ENCODE assay signal across 16 cellular contexts in the genomic region with DNA sequence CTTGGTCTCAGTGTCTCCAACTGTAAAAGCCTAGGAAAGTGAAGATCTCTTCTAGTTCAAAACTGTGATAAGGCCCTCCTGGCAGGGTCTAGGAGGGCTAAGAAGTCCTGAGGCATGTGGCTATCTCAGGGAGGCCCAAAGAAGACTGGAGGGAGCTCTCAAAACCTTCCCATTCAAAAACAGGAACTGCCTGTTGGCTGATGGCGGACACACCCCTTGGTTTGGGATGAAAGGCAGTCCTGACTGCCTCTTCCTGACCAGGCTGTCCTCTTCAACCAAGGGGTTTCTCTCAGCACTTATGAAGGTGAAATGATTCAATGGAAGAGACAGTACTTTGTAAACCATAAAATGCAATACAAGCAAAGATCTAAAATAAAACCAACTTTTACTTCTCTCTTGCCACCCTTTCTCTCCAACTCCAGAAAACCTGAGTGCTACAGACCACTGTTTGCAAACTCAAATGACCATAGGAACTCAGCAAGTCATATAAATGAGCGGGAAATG. TPM values are rescaled to one million over a fixed set of nuclear protein-coding genes. Genes with fewer than 3 reads are reported as not detected.
DNase-seq lines count a peak whose midpoint lies in the region; ATAC-seq and TF ChIP-seq lines count a peak whose summit lies in the region.
"Had no signal": no experiment of that assay in that cellular context is flagged by ENCODE, and none has a peak within 500 bp of the region (broad histone marks: within the 10 kb centered on the region; RNA-seq: fewer than 3 reads in every experiment).

No MANE protein-coding gene starts in this region.

- DNase-seq in T-helper 2 cell treated with Interferon-gamma antibody and Interleukin-4, amounts not matched to agents 5 μg/mL and 100 μg/mL, for 36 hours (ENCODE audit: low spot score), result no peak
- no peak for DNase-seq in T-helper 2 cell
- no peak for DNase-seq in DND-41
- DNase-seq in activated T-helper 2 cell treated with anti-CD3 and anti-CD28 coated beads, Interferon-gamma antibody, Interleukin-2, Interleukin-4, amounts not matched to agents 10 μg/mL and 5 μg/mL and 100 μg/mL, durations not matched to agents 14 hours and 24 hours and 36 hours (ENCODE audit: low spot score), result no peak
- DNase-seq in natural killer cell, result no peak
- DNase-seq in DMS53 treated with DMSO at 0.1 percent for 48 hours (lab: John Stamatoyannopoulos, UW; ENCODE audit: unreplicated experiment), result no peak
- DNase-seq: amygdala, cortex of kidney, mammary epithelial cell, NCI-H1105 treated with DMSO at 0.1 percent for 48 hours, NCI-H226, PC-3 had no signal

- H3K79me2 ChIP-seq in DND-41 (ENCODE audit: insufficient read depth, low read length), result peaks cover 54% of the 10 kb centered on the region

- H3K4me2 ChIP-seq in DND-41 (ENCODE audit: insufficient read depth, low read length), result no peak overlapping the region
- H3K4me2 ChIP-seq: smooth muscle cell had no signal

- no peak overlapping the region for H3K9ac ChIP-seq in DND-41 (ENCODE audit: low read depth, low read length)

- no peaks in the 10 kb centered on the region for H3K27me3 ChIP-seq in DND-41 (ENCODE audit: insufficient read depth, low read length, poor library complexity)

- ATAC-seq in DND-41 (ENCODE audit: insufficient read depth, low read depth) (no peak), natural killer cell (no peak), HG03139 (IDR thresholded peaks at IDR 0.05; ENCODE audit: unreplicated experiment) (no peak), GM18858 (IDR thresholded peaks at IDR 0.05; ENCODE audit: unreplicated experiment) (no peak)
- ATAC-seq: PC-3 had no signal

- H3K4me1 Mint-ChIP-seq in T-helper 2 cell treated with Interferon-gamma antibody and Interleukin-4, amounts not matched to agents 5 μg/mL and 100 μg/mL, for 36 hours (ENCODE audit: low read depth), result peaks cover 50% of the 10 kb centered on the region
- H3K4me1 Mint-ChIP-seq in activated T-helper 2 cell treated with anti-CD3 and anti-CD28 coated beads, Interferon-gamma antibody, Interleukin-2, Interleukin-4, amounts not matched to agents 10 μg/mL and 5 μg/mL and 100 μg/mL, durations not matched to agents 14 hours and 24 hours and 36 hours (ENCODE audit: low read depth), result peaks cover 45% of the 10 kb centered on the region
- peaks cover 28 to 36% of the 10 kb centered on the region in 2 donors for H3K4me1 Mint-ChIP-seq in natural killer cell

- H3K4me3 Mint-ChIP-seq in T-helper 2 cell treated with Interferon-gamma antibody and Interleukin-4, amounts not matched to agents 5 μg/mL and 100 μg/mL, for 36 hours, result peak overlapping the region; percentile 70
- H3K4me3 Mint-ChIP-seq in activated T-helper 2 cell treated with anti-CD3 and anti-CD28 coated beads, Interferon-gamma antibody, Interleukin-2, Interleukin-4, amounts not matched to agents 10 μg/mL and 5 μg/mL and 100 μg/mL, durations not matched to agents 14 hours and 24 hours and 36 hours (ENCODE audit: low read depth), result peak overlapping the region; percentile 8
- H3K4me3 Mint-ChIP-seq in natural killer cell, result no peak overlapping the region

- H3K36me3 Mint-ChIP-seq in T-helper 2 cell treated with Interferon-gamma antibody and Interleukin-4, amounts not matched to agents 5 μg/mL and 100 μg/mL, for 36 hours (ENCODE audit: low read depth), result peaks cover 33% of the 10 kb centered on the region
- H3K36me3 Mint-ChIP-seq in activated T-helper 2 cell treated with anti-CD3 and anti-CD28 coated beads, Interferon-gamma antibody, Interleukin-2, Interleukin-4, amounts not matched to agents 10 μg/mL and 5 μg/mL and 100 μg/mL, durations not matched to agents 14 hours and 24 hours and 36 hours (ENCODE audit: low read depth), result peaks cover 36% of the 10 kb centered on the region
- no peaks in the 10 kb centered on the region for H3K36me3 Mint-ChIP-seq in natural killer cell

- H3K9me3 Mint-ChIP-seq in T-helper 2 cell treated with Interferon-gamma antibody and Interleukin-4, amounts not matched to agents 5 μg/mL and 100 μg/mL, for 36 hours, result no peaks in the 10 kb centered on the region
- H3K9me3 Mint-ChIP-seq in activated T-helper 2 cell treated with anti-CD3 and anti-CD28 coated beads, Interferon-gamma antibody, Interleukin-2, Interleukin-4, amounts not matched to agents 10 μg/mL and 5 μg/mL and 100 μg/mL, durations not matched to agents 14 hours and 24 hours and 36 hours, result no peaks in the 10 kb centered on the region
- no peaks in the 10 kb centered on the region for H3K9me3 Mint-ChIP-seq in natural killer cell

- no peaks in the 10 kb centered on the region for H3K27me3 Mint-ChIP-seq in T-helper 2 cell treated with Interferon-gamma antibody and Interleukin-4, amounts not matched to agents 5 μg/mL and 100 μg/mL, for 36 hours (ENCODE audit: low read depth)
- H3K27me3 Mint-ChIP-seq in activated T-helper 2 cell treated with anti-CD3 and anti-CD28 coated beads, Interferon-gamma antibody, Interleukin-2, Interleukin-4, amounts not matched to agents 10 μg/mL and 5 μg/mL and 100 μg/mL, durations not matched to agents 14 hours and 24 hours and 36 hours (ENCODE audit: low read depth), result no peaks in the 10 kb centered on the region
- no peaks in the 10 kb centered on the region for H3K27me3 Mint-ChIP-seq in natural killer cell (ENCODE audit: low read depth in 2 of 2)

- no peak overlapping the region for H3K4me3 ChIP-seq in DND-41 (ENCODE audit: low read depth in 1 of 2, low read length in 2 of 2)
- H3K4me3 ChIP-seq: smooth muscle cell, thoracic aorta had no signal

- no peaks in the 10 kb centered on the region for H3K9me3 ChIP-seq in DND-41 (ENCODE audit: insufficient read depth, low read length, severe bottlenecking)
- H3K9me3 ChIP-seq: thoracic aorta had no signal

- peaks cover 10% of the 10 kb centered on the region; the same call in 1 of the 2 replicates for H4K20me1 ChIP-seq in DND-41 (ENCODE audit: insufficient read depth, low read length)

- H2AFZ ChIP-seq in DND-41 (ENCODE audit: low read depth, low read length), result no peak overlapping the region

- TF ChIP-seq CTCF in DND-41 (IDR thresholded peaks at IDR 0.05; ENCODE audit: borderline replicate concordance, extremely low read depth, low read length, poor library complexity, severe bottlenecking) (no peak), natural killer cell (IDR thresholded peaks at IDR 0.05) (no peak)

- 0 out of 2 replicates have a peak overlapping the region, but pooled peaks have one; percentile 4 for H3K27ac ChIP-seq in DND-41 (ENCODE audit: low read length)
- H3K27ac ChIP-seq: thoracic aorta had no signal

- intact Hi-C loops in activated T-helper 2 cell treated with anti-CD3 and anti-CD28 coated beads, Interferon-gamma antibody, Interleukin-2, Interleukin-4, amounts not matched to agents 10 μg/mL and 5 μg/mL and 100 μg/mL, durations not matched to agents 14 hours and 24 hours and 36 hours (cut with micrococcal nuclease), result no loop called here
- intact Hi-C loops in natural killer cell (cut with micrococcal nuclease), result no loop called here

- peaks cover 40% of the 10 kb centered on the region for H3K36me3 ChIP-seq in DND-41 (ENCODE audit: insufficient read depth, low read length)

- peaks cover 45% of the 10 kb centered on the region for H3K4me1 ChIP-seq in DND-41 (ENCODE audit: insufficient read depth, low read length)

- peak overlapping the region; percentile 92 for H3K27ac Mint-ChIP-seq in T-helper 2 cell treated with Interferon-gamma antibody and Interleukin-4, amounts not matched to agents 5 μg/mL and 100 μg/mL, for 36 hours
- H3K27ac Mint-ChIP-seq in activated T-helper 2 cell treated with anti-CD3 and anti-CD28 coated beads, Interferon-gamma antibody, Interleukin-2, Interleukin-4, amounts not matched to agents 10 μg/mL and 5 μg/mL and 100 μg/mL, durations not matched to agents 14 hours and 24 hours and 36 hours, result peak overlapping the region; percentile 95
- H3K27ac Mint-ChIP-seq in natural killer cell, result peak overlapping the region; percentile 90 to 93

RNA-seq across cellular contexts. Expression of a gene that starts 4.7 kb away (rescaled TPM):
- total RNA-seq in activated T-helper 2 cell treated with anti-CD3 and anti-CD28 coated beads, Interferon-gamma antibody, Interleukin-2, Interleukin-4, amounts not matched to agents 10 μg/mL and 5 μg/mL and 100 μg/mL, durations not matched to agents 14 hours and 24 hours and 36 hours, result 14.5 and 14.6 TPM in 2 replicates
- total RNA-seq in natural killer cell, result 10 to 100 TPM in 2 of 3 donors, 1 to 10 TPM in 1; 9.6 to 13.0 (median 11.7) TPM

RNA-seq across cellular contexts. Expression of a gene that starts 18.1 kb away (rescaled TPM):
- 8.7 and 9.2 TPM in 2 replicates for total RNA-seq in activated T-helper 2 cell treated with anti-CD3 and anti-CD28 coated beads, Interferon-gamma antibody, Interleukin-2, Interleukin-4, amounts not matched to agents 10 μg/mL and 5 μg/mL and 100 μg/mL, durations not matched to agents 14 hours and 24 hours and 36 hours
- total RNA-seq in natural killer cell, result 10 to 100 TPM; 10.1 to 16.9 (median 16.5) TPM

RNA-seq across cellular contexts. Expression of a gene that starts 18.8 kb away (rescaled TPM):
- total RNA-seq in activated T-helper 2 cell treated with anti-CD3 and anti-CD28 coated beads, Interferon-gamma antibody, Interleukin-2, Interleukin-4, amounts not matched to agents 10 μg/mL and 5 μg/mL and 100 μg/mL, durations not matched to agents 14 hours and 24 hours and 36 hours, result 11.8 and 11.9 TPM in 2 replicates
- total RNA-seq in natural killer cell, result 1 to 10 TPM; 5.0 to 8.6 (median 6.3) TPM

RNA-seq across cellular contexts. Expression of a gene that starts 27.1 kb away (rescaled TPM):
- 16.9 and 17.1 TPM in 2 replicates for total RNA-seq in activated T-helper 2 cell treated with anti-CD3 and anti-CD28 coated beads, Interferon-gamma antibody, Interleukin-2, Interleukin-4, amounts not matched to agents 10 μg/mL and 5 μg/mL and 100 μg/mL, durations not matched to agents 14 hours and 24 hours and 36 hours
- total RNA-seq in natural killer cell, result 1 to 10 TPM; 3.3 to 7.2 (median 5.6) TPM

RNA-seq across cellular contexts. Expression of a gene that starts 32.0 kb away (rescaled TPM):
- total RNA-seq in activated T-helper 2 cell treated with anti-CD3 and anti-CD28 coated beads, Interferon-gamma antibody, Interleukin-2, Interleukin-4, amounts not matched to agents 10 μg/mL and 5 μg/mL and 100 μg/mL, durations not matched to agents 14 hours and 24 hours and 36 hours, result 18.9 and 22.2 TPM in 2 replicates
- total RNA-seq in natural killer cell, result 10 to 100 TPM in 2 of 3 donors, 1 to 10 TPM in 1; 7.5 to 15.2 (median 10.4) TPM
